ENCODE assay signal across 22 cellular contexts in genomic region chr10:23263441-23264164, GRCh38.
DNase-seq lines count a peak whose midpoint lies in the region; ATAC-seq, FAIRE-seq and TF ChIP-seq lines count a peak whose summit lies in the region.
"Had no signal": no experiment of that assay in that cellular context is flagged by ENCODE, and none has a peak within 500 bp of the region (broad histone marks: within the 10 kb centered on the region; RNA-seq: fewer than 3 reads in every experiment).

No MANE protein-coding gene starts in this region.

- H3K4me3 ChIP-seq in body of pancreas (no peak overlapping the region), osteoblast (ENCODE audit: insufficient read depth, low read length) (no peak overlapping the region), ovary (no peak overlapping the region)
- H3K4me3 ChIP-seq: BLaER1 had no signal

- TF ChIP-seq EP300 in ovary (IDR thresholded peaks at IDR 0.05), result no peak

- H3K4me2 ChIP-seq in osteoblast (ENCODE audit: insufficient read depth, low read length), result no peak overlapping the region
- H3K4me2 ChIP-seq: BLaER1 had no signal

- TF ChIP-seq POLR2A in body of pancreas (IDR thresholded peaks at IDR 0.05), result no peak
- TF ChIP-seq POLR2A in ovary (IDR thresholded peaks at IDR 0.05), result no peak

- H3K27ac Mint-ChIP-seq in Calu3 (ENCODE audit: unreplicated experiment), result no peak overlapping the region
- H3K27ac Mint-ChIP-seq: CD14-positive monocyte; CD4-positive, alpha-beta memory T cell; CD4-positive, CD25-positive, alpha-beta regulatory T cell; CD8-positive, alpha-beta memory T cell had no signal

- peak overlapping the region; percentile 80 to 91 (median 85) for H3K27ac ChIP-seq in body of pancreas
- H3K27ac ChIP-seq in osteoblast (ENCODE audit: low read depth, low read length), result no peak overlapping the region
- no peak overlapping the region for H3K27ac ChIP-seq in ovary
- H3K27ac ChIP-seq: BLaER1 had no signal

- ATAC-seq in body of pancreas, result peak; percentile 85

- no peak overlapping the region for H2AFZ ChIP-seq in osteoblast (ENCODE audit: low read length)

- no peaks in the 10 kb centered on the region for H3K4me1 Mint-ChIP-seq in Calu3 (ENCODE audit: low read depth, unreplicated experiment)
- H3K4me1 Mint-ChIP-seq: CD14-positive monocyte; CD4-positive, alpha-beta memory T cell; CD4-positive, CD25-positive, alpha-beta regulatory T cell; CD8-positive, alpha-beta memory T cell had no signal

- H4K20me1 ChIP-seq in osteoblast (ENCODE audit: insufficient read depth, low read length), result no peaks in the 10 kb centered on the region
- H4K20me1 ChIP-seq: BLaER1 had no signal

- peak; percentile 9 for FAIRE-seq in urothelium cell line (lab: Jason Lieb, UNC)
- FAIRE-seq: A204.1, D721Med, G401.6, GM12891, GM19239 had no signal

- TF ChIP-seq CTCF in body of pancreas (IDR thresholded peaks at IDR 0.05) (no peak), osteoblast (IDR thresholded peaks at IDR 0.05; ENCODE audit: extremely low read depth, low read depth, low read length) (no peak), ovary (IDR thresholded peaks at IDR 0.05) (no peak), Calu3 (IDR thresholded peaks at IDR 0.05; ENCODE audit: unreplicated experiment) (no peak)

- WGBS in body of pancreas, 2 donors, result 15 to 20% methylated on average over 9 of the region's 9 CpGs
- WGBS in ovary, 3 donors, result 73 to 82% (median 74%) methylated on average over 9 of the region's 9 CpGs

- H3K9me3 ChIP-seq in body of pancreas, result no peaks in the 10 kb centered on the region
- H3K9me3 ChIP-seq in osteoblast (ENCODE audit: low read depth, low read length), result no peaks in the 10 kb centered on the region
- H3K9me3 ChIP-seq in ovary, result no peaks in the 10 kb centered on the region
- H3K9me3 ChIP-seq: BE2C, BLaER1 had no signal

- H3K36me3 Mint-ChIP-seq in Calu3 (ENCODE audit: insufficient read depth, unreplicated experiment), result no peaks in the 10 kb centered on the region
- H3K36me3 Mint-ChIP-seq: CD14-positive monocyte; CD4-positive, alpha-beta memory T cell; CD4-positive, CD25-positive, alpha-beta regulatory T cell; CD8-positive, alpha-beta memory T cell had no signal

- H3K27me3 ChIP-seq in body of pancreas (no peaks in the 10 kb centered on the region), osteoblast (ENCODE audit: insufficient read depth, low read length) (no peaks in the 10 kb centered on the region), ovary (no peaks in the 10 kb centered on the region)
- H3K27me3 ChIP-seq: BE2C, BLaER1 had no signal

- no peaks in the 10 kb centered on the region for H3K27me3 Mint-ChIP-seq in Calu3 (ENCODE audit: unreplicated experiment)
- H3K27me3 Mint-ChIP-seq: CD4-positive, CD25-positive, alpha-beta regulatory T cell had no signal

- CTCF ChIA-PET in Calu3 (lab: Charles Lee), result no interaction called here

- H3K4me3 Mint-ChIP-seq in Calu3 (ENCODE audit: low read depth, unreplicated experiment), result no peak overlapping the region
- H3K4me3 Mint-ChIP-seq: CD14-positive monocyte; CD4-positive, alpha-beta memory T cell; CD4-positive, CD25-positive, alpha-beta regulatory T cell; CD8-positive, alpha-beta memory T cell had no signal

- no peaks in the 10 kb centered on the region for H3K36me3 ChIP-seq in body of pancreas (replicated peaks in 1 of 2; ENCODE audit: insufficient read depth in 1 of 2, low read depth in 2 of 2)
- no peaks in the 10 kb centered on the region for H3K36me3 ChIP-seq in osteoblast (ENCODE audit: insufficient read depth, low read length)
- no peaks in the 10 kb centered on the region for H3K36me3 ChIP-seq in ovary
- H3K36me3 ChIP-seq: BE2C, BLaER1 had no signal

- intact Hi-C loops in body of pancreas (cut with DNase I) (no loop called here), ovary (cut with DNase I) (no loop called here), Calu3 (cut with micrococcal nuclease; ENCODE audit: unreplicated experiment) (no loop called here)

- no peaks in the 10 kb centered on the region for H3K9me3 Mint-ChIP-seq in Calu3 (ENCODE audit: low read depth, unreplicated experiment)
- H3K9me3 Mint-ChIP-seq: CD4-positive, alpha-beta memory T cell; CD8-positive, alpha-beta memory T cell had no signal

- peaks cover 66% of the 10 kb centered on the region for H3K4me1 ChIP-seq in body of pancreas
- H3K4me1 ChIP-seq in osteoblast (ENCODE audit: insufficient read depth, low read length), result no peaks in the 10 kb centered on the region
- no peaks in the 10 kb centered on the region for H3K4me1 ChIP-seq in ovary (ENCODE audit: insufficient read depth)
- H3K4me1 ChIP-seq: BE2C, BLaER1 had no signal

- DNase-seq in body of pancreas (peak; percentile 61 to 83 (median 72)), osteoblast (ENCODE audit: insufficient read length, low spot score, missing footprints) (peak; percentile 23), urothelium cell line (ENCODE audit: low spot score) (no peak), ovary (no peak), Calu3 (no peak)
- DNase-seq: 8988T; ACHN; BE2C; C1 segment of cervical spinal cord; CD4-positive, alpha-beta memory T cell; CD4-positive, CD25-positive, alpha-beta regulatory T cell; CD8-positive, alpha-beta memory T cell; COR-L47; DMS79 treated with DMSO at 0.1 percent for 48 hours; GF-D8 had no signal

- H3K79me2 ChIP-seq in osteoblast (ENCODE audit: insufficient read depth, low read length), result no peaks in the 10 kb centered on the region

- no TSS peak for BruUV-seq in Calu3 (replicated peaks; lab: Mats Ljungman, UMichigan)

Comparison
In these comparisons a context has a peak if more than half of its experiments do, and no peak if none do; other contexts are left out.
1. DNase-seq: peak in body of pancreas (4 of 4) and osteoblast (single experiment); none in urothelium cell line (single experiment), ovary (0 of 5) and Calu3 (single experiment).
2. H3K27ac ChIP-seq: peak in body of pancreas (4 of 4); none in osteoblast (single experiment) and ovary (0 of 2).